10 cellular contexts compared by ENCODE assay signal in genomic region chr18:8948471-8949149, GRCh38.
A peak's percentile ranks its signal among the peaks of the same experiment; 100 is the strongest.
DNase-seq lines count a peak whose midpoint lies in the region; ATAC-seq and TF ChIP-seq lines count a peak whose summit lies in the region.
"Had no signal": no experiment of that assay in that cellular context is flagged by ENCODE, and none has a peak within 500 bp of the region (broad histone marks: within the 10 kb centered on the region; RNA-seq: fewer than 3 reads in every experiment).

No MANE protein-coding gene starts in this region.

- peaks cover 0 to 4% of the 10 kb centered on the region in 2 donors for H3K9me3 Mint-ChIP-seq in stimulated activated naive B cell treated with anti-CD40 and anti-IgM and Interleukin-4, amounts not matched to agents 10 μg/mL and 1 μg/mL and 100 μg/mL, for 72 hours
- H3K9me3 Mint-ChIP-seq in effector memory CD8-positive, alpha-beta T cell = no peaks in the 10 kb centered on the region

- no peaks in the 10 kb centered on the region for H3K27me3 Mint-ChIP-seq in stimulated activated naive B cell treated with anti-CD40 and anti-IgM and Interleukin-4, amounts not matched to agents 10 μg/mL and 1 μg/mL and 100 μg/mL, for 72 hours
- H3K27me3 Mint-ChIP-seq in effector memory CD8-positive, alpha-beta T cell = peaks cover 21 to 29% of the 10 kb centered on the region in 2 donors

- TF ChIP-seq CTCF in fibroblast of the aortic adventitia (IDR thresholded peaks at IDR 0.05; ENCODE audit: insufficient read depth, low read length) = no peak

- H3K4me3 ChIP-seq in fibroblast of the aortic adventitia (ENCODE audit: low read depth, low read length) = no peak overlapping the region

- DNase-seq in H4 (ENCODE audit: low spot score) (peak; percentile 35), RPMI7951 (ENCODE audit: low read depth) (peak; percentile 91), fibroblast of the aortic adventitia (ENCODE audit: low read depth) (peak; percentile 89), NCI-H774 (lab: John Stamatoyannopoulos, UW) (no peak), hippocampal formation (lab: John Stamatoyannopoulos, UW) (no peak)
- no peak for DNase-seq in stimulated activated naive B cell treated with anti-CD40 and anti-IgM and Interleukin-4, amounts not matched to agents 10 μg/mL and 1 μg/mL and 100 μg/mL, for 72 hours
- no peak for DNase-seq in effector memory CD8-positive, alpha-beta T cell
- DNase-seq: right cardiac atrium had no signal

- peaks cover 46 to 56% of the 10 kb centered on the region in 2 donors for H3K4me1 Mint-ChIP-seq in stimulated activated naive B cell treated with anti-CD40 and anti-IgM and Interleukin-4, amounts not matched to agents 10 μg/mL and 1 μg/mL and 100 μg/mL, for 72 hours
- peaks cover 0 to 4% of the 10 kb centered on the region in 2 donors for H3K4me1 Mint-ChIP-seq in effector memory CD8-positive, alpha-beta T cell (ENCODE audit: low read depth in 2 of 2)

- no peak overlapping the region for H3K4me3 Mint-ChIP-seq in stimulated activated naive B cell treated with anti-CD40 and anti-IgM and Interleukin-4, amounts not matched to agents 10 μg/mL and 1 μg/mL and 100 μg/mL, for 72 hours
- no peak overlapping the region for H3K4me3 Mint-ChIP-seq in effector memory CD8-positive, alpha-beta T cell

- ATAC-seq in stimulated activated naive B cell treated with anti-CD40 and anti-IgM and Interleukin-4, amounts not matched to agents 10 μg/mL and 1 μg/mL and 100 μg/mL, for 72 hours (replicated peaks) = no peak
- no peak for ATAC-seq in GM21447 (IDR thresholded peaks at IDR 0.05; ENCODE audit: unreplicated experiment)
- no peak for ATAC-seq in effector memory CD8-positive, alpha-beta T cell (replicated peaks)
- ATAC-seq: activated CD4-positive, CD25-positive, alpha-beta regulatory T cell treated with anti-CD3 and anti-CD28 coated beads, Interleukin-2, amount 50 U/mL, for 24 hours had no signal

- H3K36me3 Mint-ChIP-seq in stimulated activated naive B cell treated with anti-CD40 and anti-IgM and Interleukin-4, amounts not matched to agents 10 μg/mL and 1 μg/mL and 100 μg/mL, for 72 hours = no peaks in the 10 kb centered on the region
- no peaks in the 10 kb centered on the region for H3K36me3 Mint-ChIP-seq in effector memory CD8-positive, alpha-beta T cell (ENCODE audit: insufficient read depth)

- peak overlapping the region; percentile 38 for H3K27ac Mint-ChIP-seq in stimulated activated naive B cell treated with anti-CD40 and anti-IgM and Interleukin-4, amounts not matched to agents 10 μg/mL and 1 μg/mL and 100 μg/mL, for 72 hours
- no peak overlapping the region for H3K27ac Mint-ChIP-seq in effector memory CD8-positive, alpha-beta T cell

Comparison
In these comparisons a context has a peak if more than half of its experiments do, and no peak if none do; other contexts are left out.
1. DNase-seq: peak in H4 (single experiment), RPMI7951 (single experiment) and fibroblast of the aortic adventitia (single experiment); none in stimulated activated naive B cell treated with anti-CD40 and anti-IgM and Interleukin-4, amounts not matched to agents 10 μg/mL and 1 μg/mL and 100 μg/mL, for 72 hours (single experiment), NCI-H774 (single experiment), hippocampal formation (0 of 2) and effector memory CD8-positive, alpha-beta T cell (0 of 3).